Comparison of ENCODE assay signal across 8 cellular contexts in genomic region chr5:111158105-111158744, GRCh38.
A peak's percentile ranks its signal among the peaks of the same experiment; 100 is the strongest.
DNase-seq lines count a peak whose midpoint lies in the region; ATAC-seq and TF ChIP-seq lines count a peak whose summit lies in the region.

No MANE protein-coding gene starts in this region.

- DNase-seq in DMS53 (lab: John Stamatoyannopoulos, UW) (peak; percentile 81), MM.1S (peak; percentile 77), left cardiac atrium (peak; percentile 64), retinal pigment epithelial cell (ENCODE audit: low read depth) (peak; percentile 23), posterior vena cava (ENCODE audit: low spot score) (no peak)
- DNase-seq in activated naive CD8-positive, alpha-beta T cell treated with anti-CD3 and anti-CD28 coated beads, Interleukin-2, amount 10 ng/mL, durations not matched to agents 7 days and 5 days, result peak; percentile 47

- H3K4me2 ChIP-seq in MM.1S (ENCODE audit: low read depth, low read length) (peak overlapping the region; percentile 18; the same call in 1 of the 2 replicates), SU-DHL-6 (ENCODE audit: low read depth, low read length, poor library complexity, severe bottlenecking) (no peak overlapping the region)

- no peaks in the 10 kb centered on the region for H3F3A ChIP-seq in MM.1S (ENCODE audit: insufficient read depth, low read length)
- no peaks in the 10 kb centered on the region for H3F3A ChIP-seq in SU-DHL-6 (ENCODE audit: insufficient read depth)

- no peaks in the 10 kb centered on the region for H3K36me3 ChIP-seq in MM.1S (replicated peaks; ENCODE audit: insufficient read depth, low read length)
- no peaks in the 10 kb centered on the region for H3K36me3 ChIP-seq in SU-DHL-6 (ENCODE audit: low read length)

- H4K20me1 ChIP-seq in MM.1S (ENCODE audit: insufficient read depth, low read length), result no peaks in the 10 kb centered on the region
- no peaks in the 10 kb centered on the region for H4K20me1 ChIP-seq in SU-DHL-6 (ENCODE audit: low read depth, low read length)

- no peak overlapping the region for H3K9ac ChIP-seq in MM.1S (ENCODE audit: low read length)
- H3K9ac ChIP-seq in SU-DHL-6 (ENCODE audit: low read length), result no peak overlapping the region

- no peaks in the 10 kb centered on the region for H3K9me3 Mint-ChIP-seq in activated naive CD8-positive, alpha-beta T cell treated with anti-CD3 and anti-CD28 coated beads, Interleukin-2, amount 10 ng/mL, durations not matched to agents 7 days and 5 days

- no peaks in the 10 kb centered on the region for H3K36me3 Mint-ChIP-seq in activated naive CD8-positive, alpha-beta T cell treated with anti-CD3 and anti-CD28 coated beads, Interleukin-2, amount 10 ng/mL, durations not matched to agents 7 days and 5 days

- no peak overlapping the region for H3K27ac ChIP-seq in MM.1S (ENCODE audit: low read length)
- H3K27ac ChIP-seq in SU-DHL-6 (ENCODE audit: low read depth, low read length), result no peak overlapping the region

- TF ChIP-seq CTCF in MM.1S (IDR thresholded peaks at IDR 0.05; ENCODE audit: low read length) (peak; percentile 100), SU-DHL-6 (IDR thresholded peaks at IDR 0.05; ENCODE audit: insufficient read depth, low read length, poor library complexity, severe bottlenecking) (peak; percentile 70), retinal pigment epithelial cell (conservative IDR thresholded peaks at IDR 0.05; ENCODE audit: low read depth, low read length) (peak; percentile 100)

- H3K27me3 Mint-ChIP-seq in activated naive CD8-positive, alpha-beta T cell treated with anti-CD3 and anti-CD28 coated beads, Interleukin-2, amount 10 ng/mL, durations not matched to agents 7 days and 5 days, result peaks cover 2% of the 10 kb centered on the region

- H3K27ac Mint-ChIP-seq in activated naive CD8-positive, alpha-beta T cell treated with anti-CD3 and anti-CD28 coated beads, Interleukin-2, amount 10 ng/mL, durations not matched to agents 7 days and 5 days, result no peak overlapping the region

- H3K79me2 ChIP-seq in MM.1S (ENCODE audit: low read length) (no peaks in the 10 kb centered on the region), SU-DHL-6 (ENCODE audit: insufficient read depth, low read length) (no peaks in the 10 kb centered on the region)

- POLR2A ChIA-PET in activated naive CD8-positive, alpha-beta T cell treated with anti-CD3 and anti-CD28 coated beads, Interleukin-2, amount 10 ng/mL, durations not matched to agents 7 days and 5 days (lab: Charles Lee), result no interaction called here

- H3K4me3 ChIP-seq in MM.1S (ENCODE audit: low read length), result no peak overlapping the region
- H3K4me3 ChIP-seq in SU-DHL-6 (ENCODE audit: insufficient read depth, low read length, poor library complexity, severe bottlenecking), result no peak overlapping the region
- no peak overlapping the region for H3K4me3 ChIP-seq in retinal pigment epithelial cell (ENCODE audit: low read length)

- peaks cover 4% of the 10 kb centered on the region for H3K4me1 Mint-ChIP-seq in activated naive CD8-positive, alpha-beta T cell treated with anti-CD3 and anti-CD28 coated beads, Interleukin-2, amount 10 ng/mL, durations not matched to agents 7 days and 5 days

- H3K9me2 ChIP-seq in MM.1S (replicated peaks; ENCODE audit: insufficient read depth, low read length), result no peaks in the 10 kb centered on the region
- H3K9me2 ChIP-seq in SU-DHL-6 (replicated peaks; ENCODE audit: insufficient read depth, low read length), result no peaks in the 10 kb centered on the region

- H3K27me3 ChIP-seq in MM.1S (replicated peaks; ENCODE audit: insufficient read depth, low read length) (no peaks in the 10 kb centered on the region), SU-DHL-6 (ENCODE audit: low read length) (no peaks in the 10 kb centered on the region)

- ATAC-seq in GM21576 (IDR thresholded peaks at IDR 0.05; ENCODE audit: unreplicated experiment) (peak; percentile 69), left cardiac atrium (peak; percentile 63 to 70)
- no peak for ATAC-seq in activated naive CD8-positive, alpha-beta T cell treated with anti-CD3 and anti-CD28 coated beads, Interleukin-2, amount 10 ng/mL, durations not matched to agents 7 days and 5 days (ENCODE audit: low read depth)

- H3K9me3 ChIP-seq in MM.1S (replicated peaks; ENCODE audit: insufficient read depth, low read length) (no peaks in the 10 kb centered on the region), SU-DHL-6 (ENCODE audit: insufficient read depth, low read length) (no peaks in the 10 kb centered on the region)

- no peak overlapping the region for H2AFZ ChIP-seq in MM.1S (ENCODE audit: low read length)
- no peak overlapping the region for H2AFZ ChIP-seq in SU-DHL-6 (ENCODE audit: low read depth, low read length, severe bottlenecking)

- H3K4me3 Mint-ChIP-seq in activated naive CD8-positive, alpha-beta T cell treated with anti-CD3 and anti-CD28 coated beads, Interleukin-2, amount 10 ng/mL, durations not matched to agents 7 days and 5 days, result no peak overlapping the region

- H3K4me1 ChIP-seq in MM.1S (ENCODE audit: low read length), result no peaks in the 10 kb centered on the region

- intact Hi-C loops in left cardiac atrium (cut with DNase I), result loop anchor here (5.0 to 10.0 kb wide), 3 partner anchors 117 to 989 kb away; no protein-coding TSS in a partner anchor
- intact Hi-C loops in posterior vena cava (cut with DNase I), result loop anchor here in 1 of 2 donors (5.0 kb wide), 1 partner anchor 374 kb away; no protein-coding TSS in a partner anchor
